ENCODE assay signal across 8 cellular contexts in the genomic region with DNA sequence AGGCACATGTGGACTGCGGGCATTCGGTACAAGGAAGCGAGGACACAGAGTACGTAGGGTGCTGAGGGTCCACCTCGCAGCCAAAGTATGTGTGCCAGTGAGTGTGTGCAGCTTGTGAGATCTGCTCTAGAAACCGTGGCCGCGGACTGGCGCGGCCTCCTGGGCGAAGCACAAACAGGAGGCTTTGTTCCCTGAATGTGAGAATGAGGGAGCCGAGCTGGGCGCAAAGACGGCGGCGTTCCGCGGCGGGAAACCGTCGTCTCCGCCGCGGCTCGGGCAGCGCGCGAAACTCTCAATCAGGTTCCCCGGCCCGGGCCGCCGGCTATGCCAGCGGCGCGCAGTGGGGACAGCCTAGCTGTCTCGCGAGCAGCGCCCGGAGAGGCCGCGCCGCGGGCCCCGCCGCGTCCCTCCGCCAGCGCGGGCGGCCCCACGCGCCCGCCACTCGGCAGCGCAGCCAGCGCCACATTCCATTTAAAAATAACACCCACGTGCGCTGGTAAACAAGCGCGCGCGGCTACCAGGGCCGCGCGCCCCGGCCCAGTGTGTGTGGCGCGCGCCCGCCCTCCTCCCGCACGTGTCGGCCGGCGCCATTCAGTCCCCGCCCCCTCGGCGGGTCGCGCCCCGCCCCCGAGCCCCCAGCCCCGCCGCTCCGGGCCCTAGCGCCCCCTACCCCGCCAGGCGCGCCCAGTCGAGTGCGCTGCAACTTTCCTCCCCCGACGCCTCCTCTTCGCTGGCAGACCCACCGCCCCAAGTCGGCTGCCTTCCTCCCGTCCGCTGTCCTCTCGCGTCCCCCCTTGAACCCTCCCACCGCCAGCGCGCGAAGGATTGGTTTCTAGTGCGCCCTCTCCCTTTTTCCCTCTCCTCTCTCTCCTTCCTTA. TPM values are rescaled to one million over a fixed set of nuclear protein-coding genes. Genes with fewer than 3 reads are reported as not detected.
DNase-seq lines count a peak whose midpoint lies in the region; ATAC-seq and TF ChIP-seq lines count a peak whose summit lies in the region.

No MANE protein-coding gene starts in this region.

- H3K9me3 ChIP-seq in Caco-2 (no peaks in the 10 kb centered on the region), PC-9 (ENCODE audit: insufficient read depth, low read depth) (no peaks in the 10 kb centered on the region), esophagus muscularis mucosa (no peaks in the 10 kb centered on the region), muscle layer of colon (ENCODE audit: low read length) (no peaks in the 10 kb centered on the region)

- H3K27me3 Mint-ChIP-seq in Caco-2 (ENCODE audit: insufficient read depth, unreplicated experiment) = no peaks in the 10 kb centered on the region
- peaks cover 20% of the 10 kb centered on the region for H3K27me3 Mint-ChIP-seq in activated T-cell treated with anti-CD3 and anti-CD28 coated beads, Interleukin-2, amount 50 U/mL, for 72 hours (ENCODE audit: low read depth)

- peak overlapping the region; percentile 38 for H3K9ac ChIP-seq in muscle layer of colon (ENCODE audit: low read length)

- H4K20me1 ChIP-seq in PC-9 (ENCODE audit: insufficient read depth) = no peaks in the 10 kb centered on the region

- BruUV-seq in Caco-2 (replicated peaks; lab: Mats Ljungman, UMichigan) = no TSS peak
- no TSS peak for BruUV-seq in PC-9 (replicated peaks; lab: Mats Ljungman, UMichigan)

- peaks cover 19% of the 10 kb centered on the region for H3K4me1 Mint-ChIP-seq in Caco-2 (ENCODE audit: low read depth, unreplicated experiment)
- H3K4me1 Mint-ChIP-seq in activated T-cell treated with anti-CD3 and anti-CD28 coated beads, Interleukin-2, amount 50 U/mL, for 72 hours (ENCODE audit: low read depth) = peaks cover 16% of the 10 kb centered on the region

- ATAC-seq in activated T-cell treated with anti-CD3 and anti-CD28 coated beads, Interleukin-2, amount 50 U/mL, for 72 hours (replicated peaks in 1 of 2) = peak; percentile 25 to 48

- intact Hi-C loops in Caco-2 (cut with micrococcal nuclease; ENCODE audit: unreplicated experiment) = loop anchor here (2.0 to 5.0 kb wide), 3 partner anchors 280 to 537 kb away; a partner anchor contains a TSS
- intact Hi-C loops in PC-9 (cut with micrococcal nuclease; ENCODE audit: unreplicated experiment) = loop anchor here (1.0 to 5.0 kb wide), 3 partner anchors 181 to 825 kb away; a partner anchor contains a TSS
- intact Hi-C loops in esophagus muscularis mucosa (cut with DNase I) = loop anchor here (2.0 to 10.0 kb wide), 4 partner anchors 95 to 520 kb away; no protein-coding TSS in a partner anchor

- H3K4me3 Mint-ChIP-seq in Caco-2 (ENCODE audit: unreplicated experiment) = peak overlapping the region; percentile 95
- H3K4me3 Mint-ChIP-seq in activated T-cell treated with anti-CD3 and anti-CD28 coated beads, Interleukin-2, amount 50 U/mL, for 72 hours = peak overlapping the region; percentile 88 to 94

- no peaks in the 10 kb centered on the region for H3K9me3 Mint-ChIP-seq in Caco-2 (ENCODE audit: unreplicated experiment)
- H3K9me3 Mint-ChIP-seq in activated T-cell treated with anti-CD3 and anti-CD28 coated beads, Interleukin-2, amount 50 U/mL, for 72 hours = no peaks in the 10 kb centered on the region

- H3K36me3 ChIP-seq in Caco-2 (ENCODE audit: control insufficient read depth, insufficient read depth, low read length) = no peaks in the 10 kb centered on the region
- H3K36me3 ChIP-seq in PC-9 (ENCODE audit: low read depth) = no peaks in the 10 kb centered on the region
- peaks cover 0 to 7% (median 1%) of the 10 kb centered on the region in 4 donors for H3K36me3 ChIP-seq in esophagus muscularis mucosa
- H3K36me3 ChIP-seq in muscle layer of colon (ENCODE audit: insufficient read depth, low read length) = no peaks in the 10 kb centered on the region

- peaks cover 34% of the 10 kb centered on the region for H3K79me2 ChIP-seq in PC-9 (ENCODE audit: low read depth)

- under 1% methylated on average over 32 of the region's 105 CpGs for WGBS in esophagus muscularis mucosa

- peak; percentile 4 for TF ChIP-seq EP300 in esophagus muscularis mucosa (IDR thresholded peaks at IDR 0.05)

- H3K36me3 Mint-ChIP-seq in Caco-2 (ENCODE audit: insufficient read depth, unreplicated experiment) = peaks cover 30% of the 10 kb centered on the region
- H3K36me3 Mint-ChIP-seq in activated T-cell treated with anti-CD3 and anti-CD28 coated beads, Interleukin-2, amount 50 U/mL, for 72 hours (ENCODE audit: insufficient read depth in 2 of 2) = peaks cover 3 to 9% of the 10 kb centered on the region in 2 donors

- H3K4me1 ChIP-seq in Caco-2 (peaks cover 8% of the 10 kb centered on the region; the same call in 1 of the 2 replicates), PC-9 (replicated peaks; ENCODE audit: insufficient read depth) (peaks cover 12% of the 10 kb centered on the region), esophagus muscularis mucosa (peaks cover 26 to 45% (median 35%) of the 10 kb centered on the region in 4 donors), muscle layer of colon (ENCODE audit: insufficient read depth, low read length) (peaks cover 29% of the 10 kb centered on the region)

- no peaks in the 10 kb centered on the region for H3K9me2 ChIP-seq in PC-9 (ENCODE audit: insufficient read depth)

- H3K27me3 ChIP-seq in Caco-2 (replicated peaks; ENCODE audit: control insufficient read depth, insufficient read depth, low read length) (no peaks in the 10 kb centered on the region), PC-9 (ENCODE audit: insufficient read depth, low read depth) (no peaks in the 10 kb centered on the region), esophagus muscularis mucosa (no peaks in the 10 kb centered on the region), muscle layer of colon (ENCODE audit: control insufficient read depth in 1 of 2, insufficient read depth in 2 of 2, low read length in 2 of 2) (no peaks in the 10 kb centered on the region)

- peaks cover 14% of the 10 kb centered on the region; the same call in 1 of the 2 replicates for H3F3A ChIP-seq in PC-9 (ENCODE audit: insufficient read depth, low read depth)

- TF ChIP-seq CTCF in Caco-2 (IDR thresholded peaks at IDR 0.05; ENCODE audit: insufficient read depth in 1 of 2, low read depth in 1 of 2, low read length in 1 of 2, severe bottlenecking in 1 of 2, unreplicated experiment in 1 of 2) (peak; percentile 22 to 26), PC-9 (conservative IDR thresholded peaks at IDR 0.05) (peak; percentile 17; the same call in 1 of the 2 replicates), esophagus muscularis mucosa (IDR thresholded peaks at IDR 0.05) (peak in 1 of 3 experiments; percentile 4)

- CTCF ChIA-PET in Caco-2 (lab: Charles Lee) (interaction anchor here (0.9 to 2.5 kb wide), 3 partner anchors 16 to 537 kb away, joined by 4 to 14 read pairs (median 4); a partner anchor contains a TSS), PC-9 (lab: Charles Lee) (interaction anchor here (0.6 to 0.7 kb wide), 2 partner anchors 442 to 454 kb away, joined by 3 to 4 read pairs; no protein-coding TSS in a partner anchor)

- peak in 1 of 2 experiments; percentile 85 for DNase-seq in Caco-2
- DNase-seq in HT1080 (ENCODE audit: low read depth) = peak; percentile 31
- DNase-seq in PC-9 = peak in 1 of 2 experiments; percentile 49
- DNase-seq in activated T-cell treated with anti-CD3 and anti-CD28 coated beads, Interleukin-2, amount 50 U/mL, for 72 hours = peak; percentile 63 to 64
- peak; percentile 94 for DNase-seq in esophagus muscularis mucosa (ENCODE audit: extremely low spot score)
- DNase-seq in stimulated activated CD8-positive, alpha-beta memory T cell treated with anti-CD3 and anti-CD28 coated beads, Interleukin-7, amount 100 ng/mL, for 24 hours (ENCODE audit: low read depth) = peak; percentile 37
- no peak for DNase-seq in DMS153 (lab: John Stamatoyannopoulos, UW)

- peak overlapping the region; percentile 49 for H3K4me3 ChIP-seq in Caco-2 (ENCODE audit: low read depth, low read length)
- H3K4me3 ChIP-seq in PC-9 = peak overlapping the region; percentile 99
- H3K4me3 ChIP-seq in esophagus muscularis mucosa = peak overlapping the region; percentile 83 to 95 (median 90)
- H3K4me3 ChIP-seq in muscle layer of colon (ENCODE audit: low read depth in 1 of 2, low read length in 2 of 2) = peak overlapping the region; percentile 60

- no peak for TF ChIP-seq POLR2A in esophagus muscularis mucosa (IDR thresholded peaks at IDR 0.05; ENCODE audit: low read depth)

- H3K27ac ChIP-seq in PC-9 (peak overlapping the region; percentile 83), esophagus muscularis mucosa (replicated peaks in 1 of 4) (peak overlapping the region; percentile 98 to 100 (median 99)), muscle layer of colon (ENCODE audit: low read depth, low read length) (peak overlapping the region; percentile 85)

- peak overlapping the region; percentile 94 for H3K27ac Mint-ChIP-seq in Caco-2 (ENCODE audit: unreplicated experiment)
- H3K27ac Mint-ChIP-seq in activated T-cell treated with anti-CD3 and anti-CD28 coated beads, Interleukin-2, amount 50 U/mL, for 72 hours = peak overlapping the region; percentile 93

- peak overlapping the region; percentile 88 for H2AFZ ChIP-seq in PC-9

- POLR2A ChIA-PET in Caco-2 (lab: Charles Lee) (interaction anchor here (0.7 to 1.0 kb wide), 4 partner anchors 240 to 537 kb away, joined by 3 to 5 read pairs (median 3); a partner anchor contains a TSS), PC-9 (lab: Charles Lee; ENCODE audit: unreplicated experiment) (interaction anchor here (0.5 to 1.1 kb wide), 11 partner anchors 32 to 1257 kb away, joined by 3 to 9 read pairs (median 5); a partner anchor contains a TSS)

- peak overlapping the region; percentile 86 for H3K4me2 ChIP-seq in PC-9

RNA-seq across cellular contexts. Expression of a gene that starts 3.0 kb away (rescaled TPM):
- total RNA-seq in Caco-2 (2022) = 34.3 and 34.5 TPM in 2 replicates
- total RNA-seq in HT1080 (2014; rRNA removed; shearing (Covaris generic)) = 8.7 and 11.5 TPM in 2 replicates
- polyA plus RNA-seq in HT1080 (2015; cell fraction: cytosol; rRNA removed) = 8.3 and 10.8 TPM in 2 replicates
- 10.1 and 12.5 TPM in 2 replicates for polyA plus RNA-seq in HT1080 (2015; cell fraction: nucleus; rRNA removed)
- 56.2 and 59.4 TPM in 2 replicates for total RNA-seq in PC-9 (2021)
- total RNA-seq in activated T-cell treated with anti-CD3 and anti-CD28 coated beads, Interleukin-2, amount 50 U/mL, for 72 hours = 10 to 100 TPM in 1 of 2 donors, 1 to 10 TPM in 1; 7.1 to 10.0 TPM
- 100 to 1,000 TPM in 3 of 4 donors, 10 to 100 TPM in 1; 92.2 to 154 (median 122) TPM for total RNA-seq in esophagus muscularis mucosa

Comparison
In these comparisons a context has a peak if more than half of its experiments do, and no peak if none do; other contexts are left out.
1. H3K4me3 ChIP-seq: peak in every context shown above with its lines; median percentile 99 in PC-9; 90 in esophagus muscularis mucosa; 60 in muscle layer of colon; 49 in Caco-2.